ENCODE assay signal across 8 cellular contexts in genomic region chr15:43492266-43492665, GRCh38. TPM values are rescaled to one million over a fixed set of nuclear protein-coding genes. Genes with fewer than 3 reads are reported as not detected.
DNase-seq lines count a peak whose midpoint lies in the region; ATAC-seq and TF ChIP-seq lines count a peak whose summit lies in the region.

No MANE protein-coding gene starts in this region.

- POLR2A ChIA-PET in SK-N-SH (lab: Yijun Ruan, JAX) = interaction anchor here (1.0 to 3.0 kb wide), 2 partner anchors 19 to 129 kb away, joined by 3 to 32 read pairs; no protein-coding TSS in a partner anchor
- POLR2A ChIA-PET in activated CD8-positive, alpha-beta T cell treated with anti-CD3 and anti-CD28 coated beads, Interleukin-2, amount 10 ng/mL, durations not matched to agents 7 days and 5 days (lab: Charles Lee) = interaction anchor here (2.1 kb wide), 1 partner anchor 18 kb away, joined by 19 read pairs; no protein-coding TSS in a partner anchor

- H3K36me3 ChIP-seq in SK-N-SH (replicated peaks in 1 of 2; ENCODE audit: control insufficient read depth in 1 of 2, insufficient read depth in 2 of 2, low read length in 1 of 2) = peaks cover 21 to 47% of the 10 kb centered on the region in 2 experiments
- H3K36me3 ChIP-seq in iPS-20b (ENCODE audit: insufficient read depth, low read depth, low read length) = peaks cover 46% of the 10 kb centered on the region
- H3K36me3 ChIP-seq in stomach = peaks cover 9 to 36% (median 30%) of the 10 kb centered on the region in 4 donors

- H3K4me1 Mint-ChIP-seq in activated CD8-positive, alpha-beta T cell treated with anti-CD3 and anti-CD28 coated beads, Interleukin-2, amount 10 ng/mL, durations not matched to agents 7 days and 5 days (ENCODE audit: low read depth) = peaks cover 33% of the 10 kb centered on the region

- no peak for TF ChIP-seq POLR2A in stomach (IDR thresholded peaks at IDR 0.05)

- peak overlapping the region; percentile 90 for H3K4me3 Mint-ChIP-seq in activated CD8-positive, alpha-beta T cell treated with anti-CD3 and anti-CD28 coated beads, Interleukin-2, amount 10 ng/mL, durations not matched to agents 7 days and 5 days

- H3K27me3 Mint-ChIP-seq in activated CD8-positive, alpha-beta T cell treated with anti-CD3 and anti-CD28 coated beads, Interleukin-2, amount 10 ng/mL, durations not matched to agents 7 days and 5 days (ENCODE audit: low read depth) = no peaks in the 10 kb centered on the region

- TF ChIP-seq CTCF in SK-N-SH (IDR thresholded peaks at IDR 0.05) (no peak), stomach (IDR thresholded peaks at IDR 0.05) (no peak)

- H3K27ac Mint-ChIP-seq in activated CD8-positive, alpha-beta T cell treated with anti-CD3 and anti-CD28 coated beads, Interleukin-2, amount 10 ng/mL, durations not matched to agents 7 days and 5 days = peak overlapping the region; percentile 91

- H3K4me3 ChIP-seq in SK-N-SH (ENCODE audit: low read depth in 2 of 2, low read length in 1 of 2) (peak overlapping the region; percentile 70 to 83), iPS-20b (ENCODE audit: low read length) (peak overlapping the region; percentile 84), stomach (peak overlapping the region; percentile 77 to 96 (median 90))

- H3K9me3 ChIP-seq in SK-N-SH = no peaks in the 10 kb centered on the region
- no peaks in the 10 kb centered on the region for H3K9me3 ChIP-seq in iPS-20b (ENCODE audit: insufficient read depth, low read depth, low read length)
- no peaks in the 10 kb centered on the region for H3K9me3 ChIP-seq in stomach

- DNase-seq in SK-N-SH (no peak), stomach (no peak)
- no peak for DNase-seq in activated CD8-positive, alpha-beta T cell treated with anti-CD3 and anti-CD28 coated beads, Interleukin-2, amount 10 ng/mL, durations not matched to agents 7 days and 5 days

- intact Hi-C loops in stomach (cut with DNase I; ENCODE audit: low total_unique reads) = no loop called here

- TF ChIP-seq EP300 in SK-N-SH (IDR thresholded peaks at IDR 0.05; ENCODE audit: borderline replicate concordance in 1 of 2, low read depth in 1 of 2, low read length in 1 of 2) (no peak), stomach (IDR thresholded peaks at IDR 0.05) (no peak)

- H3K4me2 ChIP-seq in SK-N-SH = peak overlapping the region; percentile 82

- CTCF ChIA-PET in SK-N-SH (lab: Yijun Ruan, JAX) = interaction anchor here (3.3 to 6.5 kb wide), 2 partner anchors 19 to 23 kb away, joined by 19 to 42 read pairs; no protein-coding TSS in a partner anchor
- CTCF ChIA-PET in activated CD8-positive, alpha-beta T cell treated with anti-CD3 and anti-CD28 coated beads, Interleukin-2, amount 10 ng/mL, durations not matched to agents 7 days and 5 days (lab: Charles Lee) = interaction anchor here (0.9 to 4.4 kb wide), 2 partner anchors 11 to 18 kb away, joined by 3 to 17 read pairs; no protein-coding TSS in a partner anchor

- H2AFZ ChIP-seq in SK-N-SH (ENCODE audit: low read depth) = no peak overlapping the region

- H3K79me2 ChIP-seq in SK-N-SH (ENCODE audit: insufficient read depth) = peaks cover 51% of the 10 kb centered on the region

- peak overlapping the region; percentile 80 for H3K9ac ChIP-seq in SK-N-SH
- H3K9ac ChIP-seq in iPS-20b (ENCODE audit: low read depth, low read length) = peak overlapping the region; percentile 81; the same call in 1 of the 2 replicates

- H3F3A ChIP-seq in SK-N-SH (replicated peaks; ENCODE audit: insufficient read depth) = no peaks in the 10 kb centered on the region

- H3K9me2 ChIP-seq in SK-N-SH = no peaks in the 10 kb centered on the region

- peaks cover 3 to 4% of the 10 kb centered on the region in 2 experiments; a peak in 2 of 4 replicates for H3K4me1 ChIP-seq in SK-N-SH (ENCODE audit: control insufficient read depth in 1 of 2, insufficient read depth in 2 of 2, low read depth in 1 of 2, low read length in 1 of 2)
- H3K4me1 ChIP-seq in iPS-20b (ENCODE audit: insufficient read depth, low read length) = peaks cover 13% of the 10 kb centered on the region; the same call in 1 of the 2 replicates
- H3K4me1 ChIP-seq in stomach = peaks cover 5 to 45% (median 27%) of the 10 kb centered on the region in 4 donors

- no peaks in the 10 kb centered on the region; the same call in 1 of the 2 replicates for H4K20me1 ChIP-seq in SK-N-SH (ENCODE audit: insufficient read depth)

- peaks cover 12% of the 10 kb centered on the region for H3K36me3 Mint-ChIP-seq in activated CD8-positive, alpha-beta T cell treated with anti-CD3 and anti-CD28 coated beads, Interleukin-2, amount 10 ng/mL, durations not matched to agents 7 days and 5 days (ENCODE audit: low read depth)

- 4% methylated on average over 7 of the region's 7 CpGs for WGBS in SK-N-SH (ENCODE audit: low lambda C conversion rate)
- WGBS in stomach, 5 donors = 7 to 11% (median 8%) methylated on average over 7 of the region's 7 CpGs

- peak overlapping the region; percentile 75 to 86; a peak in 3 of 4 replicates for H3K27ac ChIP-seq in SK-N-SH (ENCODE audit: low read depth in 2 of 2, low read length in 1 of 2)
- no peak overlapping the region for H3K27ac ChIP-seq in iPS-20b (ENCODE audit: low read length)
- peak overlapping the region in 4 of 5 donors; percentile 85 to 94 (median 88) for H3K27ac ChIP-seq in stomach

- H3K27me3 ChIP-seq in SK-N-SH (ENCODE audit: insufficient read depth) = no peaks in the 10 kb centered on the region
- no peaks in the 10 kb centered on the region for H3K27me3 ChIP-seq in iPS-20b (ENCODE audit: insufficient read depth, low read length)
- H3K27me3 ChIP-seq in stomach = no peaks in the 10 kb centered on the region

- H3K9me3 Mint-ChIP-seq in activated CD8-positive, alpha-beta T cell treated with anti-CD3 and anti-CD28 coated beads, Interleukin-2, amount 10 ng/mL, durations not matched to agents 7 days and 5 days (ENCODE audit: insufficient read depth) = no peaks in the 10 kb centered on the region

- ATAC-seq in SK-N-SH treated with all-trans-retinoic acid at 6 μM for 48 hours = no peak
- no peak for ATAC-seq in activated CD8-positive, alpha-beta T cell treated with anti-CD3 and anti-CD28 coated beads, Interleukin-2, amount 10 ng/mL, durations not matched to agents 7 days and 5 days
- ATAC-seq in HG02798 (IDR thresholded peaks at IDR 0.05; ENCODE audit: poor library complexity, unreplicated experiment) = no peak
- no peak for ATAC-seq in GM21528 (IDR thresholded peaks at IDR 0.05; ENCODE audit: low FRiP score, unreplicated experiment)
- ATAC-seq in GM18861 (IDR thresholded peaks at IDR 0.05; ENCODE audit: unreplicated experiment) = no peak

- no peak for TF ChIP-seq RAD21 in SK-N-SH (IDR thresholded peaks at IDR 0.05; ENCODE audit: low read length)

TF ChIP-seq in SK-N-SH, 30 proteins besides CTCF, POLR2A, EP300 and RAD21 (continues in another document):
- TF ChIP-seq YY1 (IDR thresholded peaks at IDR 0.05; ENCODE audit: low read depth) (no peak), USF1 (IDR thresholded peaks at IDR 0.05; ENCODE audit: borderline replicate concordance, low read depth) (no peak), EZH2phosphoT487 (IDR thresholded peaks at IDR 0.05; ENCODE audit: borderline replicate concordance, low read depth) (no peak), GABPA (IDR thresholded peaks at IDR 0.05; ENCODE audit: low read depth) (no peak), RFX5 (IDR thresholded peaks at IDR 0.05; ENCODE audit: low read length) (no peak), TEAD4 (IDR thresholded peaks at IDR 0.05; ENCODE audit: borderline replicate concordance, insufficient read depth) (no peak)

TF ChIP-seq in SK-N-SH treated with all-trans-retinoic acid at 6 μM for 48 hours, 23 proteins besides CTCF, POLR2A, EP300 and RAD21:
- TF ChIP-seq ZNF70 (CRISPR knock-in tag; IDR thresholded peaks at IDR 0.05) = no peak
- TF ChIP-seq BACH2 (CRISPR knock-in tag; IDR thresholded peaks at IDR 0.05; ENCODE audit: borderline replicate concordance) = no peak
- TF ChIP-seq ZNF565 (CRISPR knock-in tag; conservative IDR thresholded peaks at IDR 0.05; ENCODE audit: low read depth) = no peak
- no peak for TF ChIP-seq ZFP3 (CRISPR knock-in tag; IDR thresholded peaks at IDR 0.05)
- no peak for TF ChIP-seq PATZ1 (CRISPR knock-in tag; IDR thresholded peaks at IDR 0.05; ENCODE audit: borderline replicate concordance)

RNA-seq across cellular contexts. Expression of gene TP53BP1, which starts 0.7 kb away (rescaled TPM):
- polyA plus RNA-seq in SK-N-SH (2012; rRNA removed) (27.1 and 46.5 TPM in 2 replicates), stomach (1 to 10 TPM; 3.3 to 9.0 (median 3.8) TPM)
- 22.2 and 29.4 TPM in 2 replicates for polyA plus RNA-seq in SK-N-SH (2012; cell fraction: cytosol; rRNA removed)
- 80.1 and 95.5 TPM in 2 replicates for polyA plus RNA-seq in SK-N-SH (2012; cell fraction: nucleus; rRNA removed)
- 10 to 100 TPM; 24.3 to 27.3 TPM for total RNA-seq in activated CD8-positive, alpha-beta T cell treated with anti-CD3 and anti-CD28 coated beads, Interleukin-2, amount 10 ng/mL, durations not matched to agents 7 days and 5 days
- 10 to 100 TPM; 11.1 to 85.7 (median 26.7) TPM for total RNA-seq in stomach

RNA-seq across cellular contexts. Expression of gene MAP1A, which starts 25.1 kb away (rescaled TPM):
- polyA plus RNA-seq in SK-N-SH (2012; rRNA removed) (5.3 and 6.0 TPM in 2 replicates), stomach (1 to 10 TPM in 2 of 3 donors, under 1 TPM in 1; 0.61 to 2.2 (median 1.4) TPM)
- polyA plus RNA-seq in SK-N-SH (2012; cell fraction: cytosol; rRNA removed) = 3.8 and 5.3 TPM in 2 replicates
- polyA plus RNA-seq in SK-N-SH (2012; cell fraction: nucleus; rRNA removed) = 7.2 and 8.8 TPM in 2 replicates
- total RNA-seq in activated CD8-positive, alpha-beta T cell treated with anti-CD3 and anti-CD28 coated beads, Interleukin-2, amount 10 ng/mL, durations not matched to agents 7 days and 5 days = 1 to 10 TPM; 5.3 to 5.6 TPM
- total RNA-seq in stomach = 10 to 100 TPM in 1 of 5 donors, 1 to 10 TPM in 4; 4.8 to 10.1 (median 5.9) TPM
